8 cellular contexts compared by ENCODE assay signal in genomic region chr4:56048621-56049427, GRCh38.
DNase-seq lines count a peak whose midpoint lies in the region; ATAC-seq, FAIRE-seq and TF ChIP-seq lines count a peak whose summit lies in the region.

No MANE protein-coding gene starts in this region.

- peak; percentile 95 for FAIRE-seq in GM12891 (lab: Jason Lieb, UNC)

- no peak for TF ChIP-seq POLR2A in GM12891 (IDR thresholded peaks at IDR 0.05; ENCODE audit: low read depth, low read length)

- H3K36me3 Mint-ChIP-seq in T-helper 1 cell treated with Interleukin-12 subunit alpha and Interleukin-12 subunit beta and Interleukin-4 antibody, amounts not matched to agents 30 μg/mL and 1 μg/mL, for 36 hours (ENCODE audit: low read depth) = no peaks in the 10 kb centered on the region

- no peaks in the 10 kb centered on the region for H3K9me3 Mint-ChIP-seq in T-helper 1 cell treated with Interleukin-12 subunit alpha and Interleukin-12 subunit beta and Interleukin-4 antibody, amounts not matched to agents 30 μg/mL and 1 μg/mL, for 36 hours

- no peak overlapping the region for H3K27ac Mint-ChIP-seq in T-helper 1 cell treated with Interleukin-12 subunit alpha and Interleukin-12 subunit beta and Interleukin-4 antibody, amounts not matched to agents 30 μg/mL and 1 μg/mL, for 36 hours

- peak overlapping the region; percentile 70 for H3K4me3 Mint-ChIP-seq in T-helper 1 cell treated with Interleukin-12 subunit alpha and Interleukin-12 subunit beta and Interleukin-4 antibody, amounts not matched to agents 30 μg/mL and 1 μg/mL, for 36 hours

- H3K4me1 Mint-ChIP-seq in T-helper 1 cell treated with Interleukin-12 subunit alpha and Interleukin-12 subunit beta and Interleukin-4 antibody, amounts not matched to agents 30 μg/mL and 1 μg/mL, for 36 hours (ENCODE audit: low read depth) = peaks cover 3% of the 10 kb centered on the region

- ATAC-seq in HG02759 (IDR thresholded peaks at IDR 0.05; ENCODE audit: unreplicated experiment) = peak; percentile 98

- DNase-seq in 8988T = peak; percentile 73
- DNase-seq in GM12891 (ENCODE audit: insufficient read length, low spot score) = peak; percentile 72
- peak; percentile 37 for DNase-seq in NCI-H1048 (lab: John Stamatoyannopoulos, UW)
- peak; percentile 65 for DNase-seq in cerebellar cortex (ENCODE audit: low spot score)
- peak; percentile 43 for DNase-seq in kidney glomerular epithelial cell (lab: John Stamatoyannopoulos, UW)
- DNase-seq in stimulated activated CD4-positive, alpha-beta T cell treated with anti-CD3 and anti-CD28 coated beads, Interleukin-15, amount 100 ng/mL, for 24 hours = peak; percentile 71

- peaks cover 48% of the 10 kb centered on the region for H3K27me3 Mint-ChIP-seq in T-helper 1 cell treated with Interleukin-12 subunit alpha and Interleukin-12 subunit beta and Interleukin-4 antibody, amounts not matched to agents 30 μg/mL and 1 μg/mL, for 36 hours (ENCODE audit: low read depth)

TF ChIP-seq in GM12891, 5 proteins besides CTCF, POLR2A, EP300 and RAD21:
- TF ChIP-seq PAX5 (IDR thresholded peaks at IDR 0.05; ENCODE audit: insufficient read depth, low read length, severe bottlenecking) (peak; percentile 24), POLR2AphosphoS5 (IDR thresholded peaks at IDR 0.05; ENCODE audit: low read depth, low read length) (no peak), TAF1 (IDR thresholded peaks at IDR 0.05; ENCODE audit: low read depth, low read length) (no peak), POU2F2 (IDR thresholded peaks at IDR 0.05; ENCODE audit: low read depth, low read length) (no peak), SPI1 (IDR thresholded peaks at IDR 0.05; ENCODE audit: low read depth, low read length) (no peak)

Comparison
In these comparisons a context has a peak if more than half of its experiments do, and no peak if none do; other contexts are left out.
1. Peak in every context shown above with its lines: DNase-seq and ATAC-seq.